ENCODE assay signal across 20 cellular contexts in the genomic region with DNA sequence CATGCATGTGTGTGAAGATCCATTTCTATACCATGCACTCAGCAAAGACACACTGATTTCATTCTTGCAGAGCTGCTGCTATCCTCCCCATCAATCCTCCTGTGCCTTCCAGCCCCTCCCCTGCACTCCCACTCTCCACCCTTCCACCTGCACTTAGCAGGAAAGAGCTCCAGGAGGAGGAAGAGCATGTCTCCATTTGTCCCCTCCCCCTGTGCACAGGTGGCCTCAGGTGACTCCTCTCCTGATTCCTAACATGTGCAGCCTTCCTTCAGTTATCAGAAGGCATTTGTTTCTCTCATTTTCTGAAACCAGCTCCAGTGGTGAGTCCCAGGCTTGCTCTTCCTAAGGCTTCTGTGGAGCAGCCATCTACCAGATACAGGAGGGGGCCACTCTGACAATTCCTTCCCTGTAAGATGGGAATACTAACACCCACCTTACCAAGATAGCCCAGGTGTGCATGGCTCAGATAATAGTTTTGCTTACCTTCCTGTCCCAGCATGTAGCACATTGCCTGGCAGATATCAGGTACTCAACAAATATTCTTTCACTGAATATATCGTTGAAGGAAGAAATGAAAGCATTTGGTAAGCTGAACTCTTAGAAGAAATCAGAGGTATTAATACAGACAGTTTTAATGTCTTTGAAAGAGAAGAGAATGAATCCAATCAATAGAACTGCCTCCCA. TPM values are rescaled to one million over a fixed set of nuclear protein-coding genes. Genes with fewer than 3 reads are reported as not detected.
A peak's percentile ranks its signal among the peaks of the same experiment; 100 is the strongest.
DNase-seq lines count a peak whose midpoint lies in the region; ATAC-seq, FAIRE-seq and TF ChIP-seq lines count a peak whose summit lies in the region.
"Had no signal": no experiment of that assay in that cellular context is flagged by ENCODE, and none has a peak within 500 bp of the region (broad histone marks: within the 10 kb centered on the region; RNA-seq: fewer than 3 reads in every experiment).

No MANE protein-coding gene starts in this region.

- peaks cover 3% of the 10 kb centered on the region; the same call in 2 of the 3 replicates for H3K4me1 Mint-ChIP-seq in GM23338

- TF ChIP-seq CTCF in GM23338 (conservative IDR thresholded peaks at IDR 0.05; ENCODE audit: low read depth in 2 of 2): no peak
- no peak for TF ChIP-seq CTCF in HepG2 (CRISPR knock-in tag; IDR thresholded peaks at IDR 0.05)

- TF ChIP-seq RAD21 in HepG2 (CRISPR knock-in tag; IDR thresholded peaks at IDR 0.05): no peak

- no TSS peak for BruUV-seq in HepG2 (replicated peaks; lab: Mats Ljungman, UMichigan)

- WGBS in HepG2 (ENCODE audit: low lambda C conversion rate): 17% methylated on average over 1 of the region's 1 CpG

- H4K20me1 ChIP-seq in GM23338 (replicated peaks; ENCODE audit: insufficient read depth) (no peaks in the 10 kb centered on the region), HepG2 (ENCODE audit: insufficient read depth, low read length) (no peaks in the 10 kb centered on the region)

- DNase-seq in NCI-H1417 (lab: John Stamatoyannopoulos, UW): peak; percentile 33 to 73 (median 37)
- DNase-seq in NCI-H1417 treated with DMSO at 0.1 percent for 48 hours (lab: John Stamatoyannopoulos, UW): no peak
- DNase-seq in NCI-H187 (lab: John Stamatoyannopoulos, UW): peak; percentile 15 to 69
- peak; percentile 69 for DNase-seq in NCI-H510A treated with DMSO at 0.1 percent for 48 hours (lab: John Stamatoyannopoulos, UW)
- DNase-seq in left colon: no peak
- DNase-seq in GM23338 (ENCODE audit: low spot score): no peak
- no peak for DNase-seq in HepG2 (ENCODE audit: low spot score)
- DNase-seq in NCI-H524 (lab: John Stamatoyannopoulos, UW): no peak
- DNase-seq: BE2C; Caco-2; CD4-positive, CD25-positive, alpha-beta regulatory T cell; NCI-H1694; NCI-H2227 treated with DMSO at 0.1 percent for 48 hours; T-helper 17 cell had no signal

- peaks cover 3% of the 10 kb centered on the region; the same call in 2 of the 3 replicates for H3K36me3 Mint-ChIP-seq in GM23338 (ENCODE audit: low read depth)
- H3K36me3 Mint-ChIP-seq: CD4-positive, CD25-positive, alpha-beta regulatory T cell had no signal

- H3K27me3 ChIP-seq in GM23338 (ENCODE audit: insufficient read depth) (no peaks in the 10 kb centered on the region), HepG2 (ENCODE audit: control insufficient read depth in 1 of 2, insufficient read depth in 2 of 2, low read length in 2 of 2) (peaks cover 0 to 4% of the 10 kb centered on the region in 2 experiments; a peak in 1 of 5 replicates)
- H3K27me3 ChIP-seq: BE2C had no signal

- ATAC-seq in left colon (peak; percentile 64), GM23338 (no peak), HepG2 (no peak)
- ATAC-seq: Right ventricle myocardium inferior, T-helper 17 cell had no signal

- in situ Hi-C loops in HepG2 (cut with HindIII; ENCODE audit: extremely low pct_ligation_motif_present, low pct_unique_long_range_greater_than_20kb): no loop called here

- intact Hi-C loops in left colon (cut with DNase I, micrococcal nuclease): no loop called here
- intact Hi-C loops in HepG2 (cut with micrococcal nuclease; ENCODE audit: unreplicated experiment): no loop called here

- no peak overlapping the region for H2AFZ ChIP-seq in GM23338
- no peak overlapping the region for H2AFZ ChIP-seq in HepG2 (ENCODE audit: low read length)

- H3K9me3 Mint-ChIP-seq in GM23338: peaks cover 40% of the 10 kb centered on the region

- POLR2A ChIA-PET in HepG2 (lab: Yijun Ruan, JAX): no interaction called here

- TF ChIP-seq EP300 in HepG2 (IDR thresholded peaks at IDR 0.05; ENCODE audit: low read depth in 2 of 2, low read length in 2 of 2) (no peak), HepG2 (CRISPR knock-in tag; IDR thresholded peaks at IDR 0.05; ENCODE audit: borderline replicate concordance) (no peak)

- peaks cover 10% of the 10 kb centered on the region for H3K27me3 Mint-ChIP-seq in GM23338 (ENCODE audit: insufficient read depth, low read depth, poor library complexity)

- H3K9me3 ChIP-seq in HepG2 (ENCODE audit: low read length): no peaks in the 10 kb centered on the region
- H3K9me3 ChIP-seq: BE2C, Caco-2, HAP-1 had no signal

- no peak overlapping the region for H3K9ac ChIP-seq in HepG2 (ENCODE audit: insufficient read depth, low read depth, low read length)
- H3K9ac ChIP-seq: KMS-11 had no signal

- TF ChIP-seq POLR2A in HepG2 (IDR thresholded peaks at IDR 0.05; ENCODE audit: insufficient read depth in 1 of 2, low read depth in 2 of 2, low read length in 2 of 2): no peak

- no peaks in the 10 kb centered on the region; the same call in 1 of the 2 replicates for H3K36me3 ChIP-seq in GM23338 (ENCODE audit: insufficient read depth)
- H3K36me3 ChIP-seq in HepG2 (replicated peaks in 1 of 2; ENCODE audit: control insufficient read depth in 1 of 2, insufficient read depth in 2 of 2, low read length in 2 of 2): no peaks in the 10 kb centered on the region
- H3K36me3 ChIP-seq: BE2C, HAP-1 had no signal

- no peak overlapping the region for H3K4me2 ChIP-seq in GM23338
- H3K4me2 ChIP-seq in HepG2 (ENCODE audit: low read depth, low read length): no peak overlapping the region
- H3K4me2 ChIP-seq: KMS-11 had no signal

- H3F3A ChIP-seq in GM23338 (replicated peaks; ENCODE audit: low read depth): no peaks in the 10 kb centered on the region

- H3K9me2 ChIP-seq in GM23338 (ENCODE audit: insufficient read depth): no peaks in the 10 kb centered on the region

- H3K79me2 ChIP-seq in GM23338 (replicated peaks; ENCODE audit: insufficient read depth) (no peaks in the 10 kb centered on the region), HepG2 (ENCODE audit: insufficient read depth, low read length) (no peaks in the 10 kb centered on the region)

- no peak for FAIRE-seq in HepG2 (lab: Jason Lieb, UNC)
- FAIRE-seq: A204.1, RCC 7860 had no signal

- H3K4me3 ChIP-seq in GM23338 (no peak overlapping the region), HepG2 (replicated peaks in 1 of 3; ENCODE audit: insufficient read depth in 1 of 3, low read depth in 2 of 3, low read length in 3 of 3) (no peak overlapping the region)
- H3K4me3 ChIP-seq: HAP-1 had no signal

- H3K4me3 Mint-ChIP-seq in GM23338: no peak overlapping the region
- H3K4me3 Mint-ChIP-seq: CD4-positive, CD25-positive, alpha-beta regulatory T cell; T-helper 17 cell had no signal

- CTCF ChIA-PET in HepG2 (lab: Yijun Ruan, JAX; ENCODE audit: low intra/inter-chr PET ratio, low total read pairs): no interaction called here

- no peak overlapping the region for H3K27ac Mint-ChIP-seq in GM23338
- H3K27ac Mint-ChIP-seq: T-helper 17 cell had no signal

- H3K4me1 ChIP-seq in GM23338 (ENCODE audit: insufficient read depth) (no peaks in the 10 kb centered on the region), HepG2 (ENCODE audit: insufficient read depth, low read length) (peaks cover 6% of the 10 kb centered on the region; the same call in 1 of the 2 replicates)
- H3K4me1 ChIP-seq: BE2C, Caco-2, HAP-1 had no signal

- H3K27ac ChIP-seq in GM23338 (ENCODE audit: low read depth) (no peak overlapping the region), HepG2 (ENCODE audit: extremely low read length, insufficient read depth, low read length) (no peak overlapping the region)
- H3K27ac ChIP-seq: KMS-11 had no signal

TF ChIP-seq in GM23338, 12 proteins besides CTCF, POLR2A, EP300 and RAD21 (continues in another document):
- no peak for TF ChIP-seq JUNB (IDR thresholded peaks at IDR 0.05; ENCODE audit: unreplicated experiment)

TF ChIP-seq in HepG2, 621 proteins besides CTCF, POLR2A, EP300 and RAD21:
- TF ChIP-seq ZNF605 (CRISPR knock-in tag; IDR thresholded peaks at IDR 0.05) (no peak), STAG1 (CRISPR knock-in tag; IDR thresholded peaks at IDR 0.05) (no peak), HDAC6 (IDR thresholded peaks at IDR 0.05; ENCODE audit: low read depth, low read length) (no peak), HOXA3 (CRISPR knock-in tag; IDR thresholded peaks at IDR 0.05) (no peak)

RNA-seq across cellular contexts. Expression of a gene that starts 21.9 kb away (rescaled TPM):
- total RNA-seq in left colon (1 to 10 TPM in 1 of 2 donors, under 1 TPM in 1; 0.98 to 1.2 TPM), HepG2 (2016; rRNA removed; fragmentation: Illumina TruSeq; extraction: Trizol) (41.9 and 62.0 TPM in 2 replicates)
- total RNA-seq in GM23338 (2014; rRNA removed; shearing (Covaris generic)): 0.74 and 2.5 TPM in 2 replicates
- polyA plus RNA-seq in GM23338 (2016; fragmentation: Nextera tagmentation; extraction: Ambion mirVana) (2.5 and 3.6 TPM in 2 replicates), HepG2 (2011; rRNA removed) (43.6 and 46.5 TPM in 2 replicates)
- 39.6 and 40.5 TPM in 2 replicates for total RNA-seq in HepG2 (2016; cell fraction: cytosol; rRNA removed; fragmentation: Illumina TruSeq; extraction: Trizol; ENCODE audit: low read depth)
- total RNA-seq in HepG2 (2016; cell fraction: insoluble cytoplasmic fraction; rRNA removed; fragmentation: Illumina TruSeq; extraction: Trizol): 44.1 and 62.5 TPM in 2 replicates
- total RNA-seq in HepG2 (2016; cell fraction: membrane; rRNA removed; fragmentation: Illumina TruSeq; extraction: Trizol): 34.8 and 38.7 TPM in 2 replicates
- 51.9 and 55.6 TPM in 2 replicates for total RNA-seq in HepG2 (2016; cell fraction: nucleus; rRNA removed; fragmentation: Illumina TruSeq; extraction: Trizol)
- polyA plus RNA-seq in HepG2 (2011; cell fraction: cytosol; rRNA removed): 35.5 and 35.6 TPM in 2 replicates
- 32.7 and 33.7 TPM in 2 replicates for polyA plus RNA-seq in HepG2 (2011; cell fraction: nucleus; rRNA removed)
- 27.9 and 41.5 TPM in 2 replicates for polyA plus RNA-seq in HepG2 (2012)
- polyA plus RNA-seq in HepG2 (2016; cell fraction: cytosol; fragmentation: Illumina TruSeq; extraction: Trizol; ENCODE audit: low read depth): 38.5 and 45.0 TPM in 2 replicates
- polyA plus RNA-seq in HepG2 (2016; cell fraction: insoluble cytoplasmic fraction; fragmentation: Illumina TruSeq; extraction: Trizol; ENCODE audit: low read depth): 40.2 and 42.4 TPM in 2 replicates
- polyA plus RNA-seq in HepG2 (2016; cell fraction: membrane; fragmentation: Illumina TruSeq; extraction: Trizol; ENCODE audit: low read depth): 30.8 and 35.2 TPM in 2 replicates
- 91.4 and 98.1 TPM in 2 replicates for polyA plus RNA-seq in HepG2 (2016; cell fraction: nucleus; fragmentation: Illumina TruSeq; extraction: Trizol; ENCODE audit: insufficient read depth, low read depth)
- 36.1 TPM in 1 of 2 replicates, not detected in the other for polyA minus RNA-seq in HepG2 (2011; rRNA and poly(A)+ RNA removed; ENCODE audit: low replicate concordance)
- 9.9 and 12.2 TPM in 2 replicates for polyA minus RNA-seq in HepG2 (2011; cell fraction: cytosol; rRNA and poly(A)+ RNA removed)
- polyA minus RNA-seq in HepG2 (2011; cell fraction: nucleus; rRNA and poly(A)+ RNA removed): 15.6 and 18.9 TPM in 2 replicates
- total RNA-seq: CD4-positive, CD25-positive, alpha-beta regulatory T cell; Right ventricle myocardium inferior; SK-MEL-5; T-helper 17 cell had no signal
- polyA plus RNA-seq: CD4-positive, CD25-positive, alpha-beta regulatory T cell had no signal

Comparison
In these comparisons a context has a peak if more than half of its experiments do, and no peak if none do; other contexts are left out.
1. DNase-seq: peak in NCI-H1417 (3 of 3), NCI-H187 (2 of 2) and NCI-H510A treated with DMSO at 0.1 percent for 48 hours (single experiment); none in NCI-H1417 treated with DMSO at 0.1 percent for 48 hours (single experiment), left colon (0 of 2), GM23338 (single experiment), HepG2 (single experiment) and NCI-H524 (0 of 2).
2. RNA of a gene that starts 21.9 kb away (total RNA-seq): 34.8 to 62.5 TPM in HepG2; 0.74 to 2.5 TPM in GM23338 and 0.98 to 1.2 TPM in left colon; every median in the first group is over 10 times any median in the second.